Comparison of ENCODE assay signal across 11 cellular contexts in genomic region chr10:109961181-109962001, GRCh38. TPM values are rescaled to one million over a fixed set of nuclear protein-coding genes. Genes with fewer than 3 reads are reported as not detected.
DNase-seq lines count a peak whose midpoint lies in the region; ATAC-seq, FAIRE-seq and TF ChIP-seq lines count a peak whose summit lies in the region.
"Had no signal": no experiment of that assay in that cellular context is flagged by ENCODE, and none has a peak within 500 bp of the region (broad histone marks: within the 10 kb centered on the region; RNA-seq: fewer than 3 reads in every experiment).

No MANE protein-coding gene starts in this region.

- ATAC-seq in GM23338 (peak; percentile 74), PC-3 (0 out of 2 replicates have a peak, but pooled peaks have one; percentile 16), pancreas (peak in 1 of 4 donors; percentile 8), HG02870 (IDR thresholded peaks at IDR 0.05; ENCODE audit: unreplicated experiment) (no peak)
- ATAC-seq in effector memory CD8-positive, alpha-beta T cell (replicated peaks) = no peak

- H3F3A ChIP-seq in GM23338 (replicated peaks; ENCODE audit: low read depth) (no peaks in the 10 kb centered on the region), PC-3 (ENCODE audit: low read length, unreplicated experiment) (no peaks in the 10 kb centered on the region)

- H3K9me2 ChIP-seq in GM23338 (ENCODE audit: insufficient read depth) (no peaks in the 10 kb centered on the region), PC-3 (replicated peaks; ENCODE audit: low read length) (no peaks in the 10 kb centered on the region)

- POLR2A ChIA-PET in PC-3 (lab: Charles Lee; ENCODE audit: unreplicated experiment) = interaction anchor here (0.6 kb wide), 1 partner anchor 18 kb away, joined by 3 read pairs; no protein-coding TSS in a partner anchor

- peak overlapping the region; percentile 15; the same call in 1 of the 2 replicates for H3K4me2 ChIP-seq in GM23338
- no peak overlapping the region for H3K4me2 ChIP-seq in PC-3 (ENCODE audit: low read length)
- H3K4me2 ChIP-seq: KMS-11 had no signal

- H3K27ac ChIP-seq in GM23338 (ENCODE audit: low read depth) (peak overlapping the region; percentile 9; the same call in 1 of the 2 replicates), PC-3 (ENCODE audit: low read length) (peak overlapping the region; percentile 18), pancreas (peak overlapping the region in 3 of 4 donors; percentile 59 to 68 (median 60))
- H3K27ac ChIP-seq: KMS-11 had no signal

- H2AFZ ChIP-seq in GM23338 (peak overlapping the region; percentile 75), PC-3 (ENCODE audit: low read length) (0 out of 2 replicates have a peak overlapping the region, but pooled peaks have one; percentile 24)

- BruUV-seq in PC-3 (replicated peaks; lab: Mats Ljungman, UMichigan) = no TSS peak

- no peak for TF ChIP-seq CTCF in GM23338 (conservative IDR thresholded peaks at IDR 0.05; ENCODE audit: low read depth in 2 of 2)
- no peak for TF ChIP-seq CTCF in PC-3 (conservative IDR thresholded peaks at IDR 0.05; ENCODE audit: low read depth, low read length)
- TF ChIP-seq CTCF in pancreas (IDR thresholded peaks at IDR 0.05) = no peak

- H3K4me3 Mint-ChIP-seq in GM23338 = no peak overlapping the region
- H3K4me3 Mint-ChIP-seq in effector memory CD8-positive, alpha-beta T cell = no peak overlapping the region

- H3K27ac Mint-ChIP-seq in GM23338 = peak overlapping the region; percentile 83
- no peak overlapping the region for H3K27ac Mint-ChIP-seq in effector memory CD8-positive, alpha-beta T cell

- peaks cover 35% of the 10 kb centered on the region for H3K4me1 Mint-ChIP-seq in GM23338
- peaks cover 2 to 4% of the 10 kb centered on the region in 2 donors for H3K4me1 Mint-ChIP-seq in effector memory CD8-positive, alpha-beta T cell (ENCODE audit: low read depth in 2 of 2)

- H3K27me3 ChIP-seq in GM23338 (ENCODE audit: insufficient read depth) (no peaks in the 10 kb centered on the region), PC-3 (ENCODE audit: low read length) (no peaks in the 10 kb centered on the region), pancreas (no peaks in the 10 kb centered on the region)

- intact Hi-C loops in PC-3 (cut with micrococcal nuclease) (loop anchor here (10.0 kb wide), 1 partner anchor 47 kb away; no protein-coding TSS in a partner anchor), pancreas (cut with DNase I) (no loop called here)

- no peaks in the 10 kb centered on the region for H3K9me3 Mint-ChIP-seq in GM23338
- H3K9me3 Mint-ChIP-seq in effector memory CD8-positive, alpha-beta T cell = no peaks in the 10 kb centered on the region

- WGBS in pancreas, 2 donors = 34 to 40% methylated on average over 5 of the region's 5 CpGs

- no peaks in the 10 kb centered on the region for H4K20me1 ChIP-seq in GM23338 (replicated peaks; ENCODE audit: insufficient read depth)
- no peaks in the 10 kb centered on the region for H4K20me1 ChIP-seq in PC-3 (ENCODE audit: low read length)

- peaks cover 2% of the 10 kb centered on the region for H3K27me3 Mint-ChIP-seq in GM23338 (ENCODE audit: insufficient read depth, low read depth, poor library complexity)
- no peaks in the 10 kb centered on the region for H3K27me3 Mint-ChIP-seq in effector memory CD8-positive, alpha-beta T cell

- no peaks in the 10 kb centered on the region for H3K36me3 Mint-ChIP-seq in GM23338 (ENCODE audit: low read depth)
- H3K36me3 Mint-ChIP-seq in effector memory CD8-positive, alpha-beta T cell (ENCODE audit: insufficient read depth) = no peaks in the 10 kb centered on the region

- no peaks in the 10 kb centered on the region for H3K79me2 ChIP-seq in GM23338 (replicated peaks; ENCODE audit: insufficient read depth)
- H3K79me2 ChIP-seq in PC-3 (ENCODE audit: low read length) = no peaks in the 10 kb centered on the region

- FAIRE-seq in endometrium (lab: Jason Lieb, UNC) (peak; percentile 70), pancreas (lab: Jason Lieb, UNC) (no peak)
- FAIRE-seq: frontal cortex had no signal

- H3K4me3 ChIP-seq in GM23338 (no peak overlapping the region), PC-3 (ENCODE audit: low read length) (no peak overlapping the region), pancreas (no peak overlapping the region)

- CTCF ChIA-PET in PC-3 (lab: Charles Lee) = no interaction called here

- H3K36me3 ChIP-seq in GM23338 (ENCODE audit: insufficient read depth) (no peaks in the 10 kb centered on the region), PC-3 (ENCODE audit: low read depth, low read length) (no peaks in the 10 kb centered on the region), pancreas (no peaks in the 10 kb centered on the region)

- DNase-seq in GM23338 (ENCODE audit: low spot score) (peak; percentile 77), PC-3 (peak; percentile 38), pancreas (no peak), hypothalamus (lab: John Stamatoyannopoulos, UW) (no peak), ureter (ENCODE audit: low spot score) (no peak)
- no peak for DNase-seq in effector memory CD8-positive, alpha-beta T cell
- DNase-seq: activated gamma-delta T cell treated with Interleukin-2 at 50 U/mL for 16 hours had no signal

- H3K4me1 ChIP-seq in GM23338 (ENCODE audit: insufficient read depth) (peaks cover 18% of the 10 kb centered on the region), PC-3 (ENCODE audit: insufficient read depth, low read length) (peaks cover 27% of the 10 kb centered on the region), pancreas (peaks cover 25 to 51% (median 50%) of the 10 kb centered on the region in 3 donors)

- no peak overlapping the region for H3K9ac ChIP-seq in PC-3 (ENCODE audit: low read length)
- H3K9ac ChIP-seq: KMS-11 had no signal

- no peaks in the 10 kb centered on the region for H3K9me3 ChIP-seq in PC-3 (ENCODE audit: low read length)
- no peaks in the 10 kb centered on the region for H3K9me3 ChIP-seq in pancreas

TF ChIP-seq in GM23338, 12 proteins besides CTCF, POLR2A, EP300 and RAD21:
- TF ChIP-seq ZNF114 (CRISPR knock-in tag; IDR thresholded peaks at IDR 0.05) (no peak), CREB1 (CRISPR knock-in tag; IDR thresholded peaks at IDR 0.05; ENCODE audit: low read depth) (peak; percentile 72)

RNA-seq across cellular contexts. Expression of gene XPNPEP1, which starts 38.1 kb away (rescaled TPM):
- total RNA-seq in GM23338 (2014; rRNA removed; shearing (Covaris generic)) = 55.8 and 60.5 TPM in 2 replicates
- polyA plus RNA-seq in GM23338 (2016; fragmentation: Nextera tagmentation; extraction: Ambion mirVana) (16.4 and 17.5 TPM in 2 replicates), pancreas (10 to 100 TPM; 34.1 to 69.3 TPM)
- total RNA-seq in PC-3 (2014; rRNA removed) (77.3 TPM in 2 replicates), pancreas (100 to 1,000 TPM in 1 of 6 donors, 10 to 100 TPM in 5; 66.9 to 112 (median 83.3) TPM), ureter (106 TPM)

RNA-seq across cellular contexts. Expression of gene ADD3, which starts 46.4 kb away (rescaled TPM):
- total RNA-seq in GM23338 (2014; rRNA removed; shearing (Covaris generic)) = 75.1 and 767 TPM in 2 replicates
- 57.0 and 68.5 TPM in 2 replicates for polyA plus RNA-seq in GM23338 (2016; fragmentation: Nextera tagmentation; extraction: Ambion mirVana)
- total RNA-seq in PC-3 (2014; rRNA removed) = 25.7 and 30.3 TPM in 2 replicates
- 10 to 100 TPM; 33.9 to 83.3 (median 49.9) TPM for total RNA-seq in pancreas
- 10 to 100 TPM; 31.9 to 44.7 TPM for polyA plus RNA-seq in pancreas
- 140 TPM for total RNA-seq in ureter

Comparison
In these comparisons a context has a peak if more than half of its experiments do, and no peak if none do; other contexts are left out.
1. ATAC-seq: peak in GM23338 (single experiment) and PC-3 (single experiment); none in HG02870 (single experiment) and effector memory CD8-positive, alpha-beta T cell (single experiment).
2. DNase-seq: peak in GM23338 (single experiment) and PC-3 (single experiment); none in pancreas (0 of 6), effector memory CD8-positive, alpha-beta T cell (0 of 3), hypothalamus (0 of 51) and ureter (single experiment).
3. H3K27ac ChIP-seq: peak in every context shown above with its lines; median percentile 60 in pancreas; 18 in PC-3; 9 in GM23338.